In genomic region chr20:7094438-7094997, GRCh38 we compare ENCODE assay signal across 9 cellular contexts.
DNase-seq lines count a peak whose midpoint lies in the region; ATAC-seq and TF ChIP-seq lines count a peak whose summit lies in the region.
"Had no signal": no experiment of that assay in that cellular context is flagged by ENCODE, and none has a peak within 500 bp of the region (broad histone marks: within the 10 kb centered on the region; RNA-seq: fewer than 3 reads in every experiment).

No MANE protein-coding gene starts in this region.

- ATAC-seq in GM19351 (IDR thresholded peaks at IDR 0.05; ENCODE audit: unreplicated experiment) (peak; percentile 65), HG03025 (IDR thresholded peaks at IDR 0.05; ENCODE audit: low FRiP score, unreplicated experiment) (no peak), HG02763 (IDR thresholded peaks at IDR 0.05; ENCODE audit: unreplicated experiment) (no peak)

- in situ Hi-C loops in astrocyte of the cerebellum (cut with HindIII; ENCODE audit: low sequenced_read_pairs): no loop called here

- no peak overlapping the region for H3K27ac ChIP-seq in C4-2B
- H3K27ac ChIP-seq: epithelial cell of prostate had no signal

- peak; percentile 35 for DNase-seq in NCI-H2081 treated with DMSO at 0.1 percent for 48 hours (lab: John Stamatoyannopoulos, UW)
- no peak for DNase-seq in astrocyte of the cerebellum (ENCODE audit: low read depth)
- DNase-seq in medulla oblongata (ENCODE audit: extremely low spot score): peak; percentile 48
- DNase-seq in GDM1 (lab: John Stamatoyannopoulos, UW): no peak

- TF ChIP-seq CTCF in C4-2B (conservative IDR thresholded peaks at IDR 0.05) (peak; percentile 69), astrocyte of the cerebellum (IDR thresholded peaks at IDR 0.05; ENCODE audit: low read depth, low read length, missing control alignments) (peak; percentile 44)

- no peak overlapping the region for H3K4me3 ChIP-seq in astrocyte of the cerebellum (ENCODE audit: low read depth, low read length)

Comparison
In these comparisons a context has a peak if more than half of its experiments do, and no peak if none do; other contexts are left out.
1. DNase-seq: peak in NCI-H2081 treated with DMSO at 0.1 percent for 48 hours (single experiment) and medulla oblongata (single experiment); none in astrocyte of the cerebellum (single experiment) and GDM1 (single experiment).